In genomic region chr2:201432038-201432437, GRCh38 we compare ENCODE assay signal across 8 cellular contexts. TPM values are rescaled to one million over a fixed set of nuclear protein-coding genes. Genes with fewer than 3 reads are reported as not detected.
DNase-seq lines count a peak whose midpoint lies in the region; ATAC-seq and TF ChIP-seq lines count a peak whose summit lies in the region.

No MANE protein-coding gene starts in this region.

- ATAC-seq in HG02973 (IDR thresholded peaks at IDR 0.05; ENCODE audit: unreplicated experiment) (no peak), HG02610 (IDR thresholded peaks at IDR 0.05; ENCODE audit: unreplicated experiment) (no peak)

- H3K4me1 Mint-ChIP-seq in brain (peaks cover 25% of the 10 kb centered on the region), progenitor cell of endocrine pancreas (ENCODE audit: low read depth) (peaks cover 8% of the 10 kb centered on the region)

- H3K4me1 ChIP-seq in cardiac muscle cell (ENCODE audit: low read depth), result peaks cover 18% of the 10 kb centered on the region

- no peaks in the 10 kb centered on the region for H3K36me3 ChIP-seq in cardiac muscle cell

- no peak overlapping the region for H3K4me3 ChIP-seq in cardiac muscle cell

- H3K4me3 Mint-ChIP-seq in brain, result peak overlapping the region in 2 of 5 experiments; percentile 4 to 9
- H3K4me3 Mint-ChIP-seq in progenitor cell of endocrine pancreas (ENCODE audit: low read depth), result no peak overlapping the region

- H3K27ac ChIP-seq in cardiac muscle cell, result peak overlapping the region; percentile 62

- H3K36me3 Mint-ChIP-seq in brain, result peaks cover 55% of the 10 kb centered on the region
- H3K36me3 Mint-ChIP-seq in progenitor cell of endocrine pancreas (ENCODE audit: insufficient read depth), result peaks cover 26% of the 10 kb centered on the region

- H3K27ac Mint-ChIP-seq in brain (peak overlapping the region in 3 of 5 experiments; percentile 33 to 93 (median 76)), progenitor cell of endocrine pancreas (no peak overlapping the region)

- DNase-seq in cardiac muscle cell (ENCODE audit: low read depth in 1 of 2, low spot score in 1 of 2) (peak in 1 of 2 donors; percentile 69), cardiac septum (ENCODE audit: low spot score) (no peak), left kidney (ENCODE audit: low read depth, low spot score) (peak; percentile 27), progenitor cell of endocrine pancreas (ENCODE audit: low spot score, unreplicated experiment) (no peak), HPDE6-E6E7 (ENCODE audit: extremely low spot score) (no peak)

- intact Hi-C loops in cardiac septum (cut with DNase I), result loop anchor here (2.0 kb wide), 1 partner anchor 19 kb away; the partner anchor contains the start of genes STRADB and TRAK2

- TF ChIP-seq CTCF in cardiac muscle cell (IDR thresholded peaks at IDR 0.05; ENCODE audit: low read depth, low read length) (no peak), brain (conservative IDR thresholded peaks at IDR 0.05) (no peak), progenitor cell of endocrine pancreas (IDR thresholded peaks at IDR 0.05; ENCODE audit: unreplicated experiment) (no peak)

- H3K9me3 Mint-ChIP-seq in brain (peaks cover 21 to 42% (median 36%) of the 10 kb centered on the region in 5 experiments), progenitor cell of endocrine pancreas (ENCODE audit: low read depth) (peaks cover 25% of the 10 kb centered on the region)

- no peaks in the 10 kb centered on the region for H3K9me3 ChIP-seq in cardiac muscle cell (ENCODE audit: low read depth)

- H3K27me3 ChIP-seq in cardiac muscle cell, result no peaks in the 10 kb centered on the region

- H3K27me3 Mint-ChIP-seq in brain (peaks cover 25% of the 10 kb centered on the region), progenitor cell of endocrine pancreas (no peaks in the 10 kb centered on the region)

RNA-seq across cellular contexts. Expression of gene TRAK2, which starts 19.2 kb away (rescaled TPM):
- 10.2 and 13.2 TPM in 2 replicates for total RNA-seq in cardiac muscle cell
- polyA plus RNA-seq in cardiac muscle cell, result 9.6 and 10.6 TPM in 2 replicates
- 259 TPM for total RNA-seq in cardiac septum
- polyA plus RNA-seq in brain (ENCODE audit: insufficient read depth, low read depth, low replicate concordance), result 14.0 TPM
- total RNA-seq in progenitor cell of endocrine pancreas, result 17.9 and 18.2 TPM in 2 replicates

RNA-seq across cellular contexts. Expression of gene STRADB, which starts 19.5 kb away (rescaled TPM):
- total RNA-seq in cardiac muscle cell, result 35.5 TPM in 2 replicates
- 81.8 and 106 TPM in 2 replicates for polyA plus RNA-seq in cardiac muscle cell
- 41.5 TPM for total RNA-seq in cardiac septum
- polyA plus RNA-seq in brain (ENCODE audit: insufficient read depth, low read depth, low replicate concordance), result 14.2 TPM
- 48.2 and 51.0 TPM in 2 replicates for total RNA-seq in progenitor cell of endocrine pancreas

Comparison
In these comparisons a context has a peak if more than half of its experiments do, and no peak if none do; other contexts are left out.
1. RNA of gene TRAK2, which starts 19.2 kb away (total RNA-seq): 259 TPM in cardiac septum (single experiment); 17.9 to 18.2 TPM in progenitor cell of endocrine pancreas and 10.2 to 13.2 TPM in cardiac muscle cell; every median in the first group is over 10 times any median in the second.